10 cellular contexts compared by ENCODE assay signal in genomic region chr10:75469018-75469616, GRCh38. TPM values are rescaled to one million over a fixed set of nuclear protein-coding genes. Genes with fewer than 3 reads are reported as not detected.
DNase-seq lines count a peak whose midpoint lies in the region; ATAC-seq and TF ChIP-seq lines count a peak whose summit lies in the region.
"Had no signal": no experiment of that assay in that cellular context is flagged by ENCODE, and none has a peak within 500 bp of the region (broad histone marks: within the 10 kb centered on the region; RNA-seq: fewer than 3 reads in every experiment).

No MANE protein-coding gene starts in this region.

- H3K36me3 ChIP-seq in suprapubic skin: no peaks in the 10 kb centered on the region

- TF ChIP-seq POLR2A in suprapubic skin (IDR thresholded peaks at IDR 0.05): no peak

- no peaks in the 10 kb centered on the region for H3K27me3 ChIP-seq in suprapubic skin

- no peak for TF ChIP-seq CTCF in HFF-Myc (IDR thresholded peaks at IDR 0.05; ENCODE audit: low read depth, low read length, missing control alignments)
- TF ChIP-seq CTCF in suprapubic skin (IDR thresholded peaks at IDR 0.05): no peak
- no peak for TF ChIP-seq CTCF in GM20000 (IDR thresholded peaks at IDR 0.05; ENCODE audit: extremely low read depth, missing control alignments)

- H3K4me3 ChIP-seq in HFF-Myc (replicated peaks; ENCODE audit: low read depth, low read length) (no peak overlapping the region), suprapubic skin (no peak overlapping the region)

- H3K4me1 ChIP-seq in suprapubic skin: peaks cover 44% of the 10 kb centered on the region

- peak overlapping the region; percentile 34 for H3K27ac ChIP-seq in suprapubic skin

- TF ChIP-seq EP300 in suprapubic skin (IDR thresholded peaks at IDR 0.05): no peak

- peak; percentile 47 for DNase-seq in HFF-Myc (ENCODE audit: extremely low read depth, low read depth)
- DNase-seq in T1000 (lab: John Stamatoyannopoulos, UW): peak; percentile 69
- no peak for DNase-seq in Right ventricle myocardium superior
- DNase-seq in suprapubic skin (ENCODE audit: low spot score in 2 of 2): peak in 1 of 2 donors; percentile 74
- no peak for DNase-seq in GM20000 (ENCODE audit: low spot score)
- no peak for DNase-seq in Ammon's horn (ENCODE audit: low spot score)
- no peak for DNase-seq in mesenteric fat pad (ENCODE audit: low spot score)
- DNase-seq: Karpas-422 had no signal

- intact Hi-C loops in Right ventricle myocardium superior (cut with DNase I): no loop called here

- WGBS in suprapubic skin: 21% methylated on average over 3 of the region's 3 CpGs

- H3K9me3 ChIP-seq in suprapubic skin: no peaks in the 10 kb centered on the region

- ATAC-seq in Right ventricle myocardium superior (ENCODE audit: poor library complexity): peak; percentile 91
- no peak for ATAC-seq in HG02840 (IDR thresholded peaks at IDR 0.05; ENCODE audit: low FRiP score, unreplicated experiment)
- ATAC-seq: activated CD4-positive, CD25-positive, alpha-beta regulatory T cell treated with anti-CD3 and anti-CD28 coated beads, Interleukin-2, amount 50 U/mL, for 24 hours had no signal

RNA-seq across cellular contexts. Expression of gene LRMDA, which starts 37.7 kb away (rescaled TPM):
- 26.3 TPM for total RNA-seq in Right ventricle myocardium superior
- total RNA-seq in suprapubic skin: 1 to 10 TPM in 2 of 4 donors, under 1 TPM in 1, not detected in 1; 0.10 to 2.9 (median 1.9) TPM
- total RNA-seq in mesenteric fat pad: 26.6 TPM

Comparison
In these comparisons a context has a peak if more than half of its experiments do, and no peak if none do; other contexts are left out.
1. DNase-seq: peak in HFF-Myc (single experiment) and T1000 (single experiment); none in Right ventricle myocardium superior (single experiment), GM20000 (single experiment), Ammon's horn (single experiment) and mesenteric fat pad (single experiment).